1 cellular context compared by ENCODE assay signal in genomic region chr13:97588993-97589392, GRCh38.
TF ChIP-seq lines count a peak whose summit lies in the region.

No MANE protein-coding gene starts in this region.

TF ChIP-seq in HCT116, 20 proteins besides CTCF, POLR2A, EP300 and RAD21 (continued from another document):
- TF ChIP-seq JUND (IDR thresholded peaks at IDR 0.05): no peak
- no peak for TF ChIP-seq YY1 (IDR thresholded peaks at IDR 0.05; ENCODE audit: extremely low read depth, insufficient replicate concordance, low read depth, low read length)
- no peak for TF ChIP-seq ATF3 (IDR thresholded peaks at IDR 0.05)
- no peak for TF ChIP-seq TCF7L2 (IDR thresholded peaks at IDR 0.05; ENCODE audit: borderline replicate concordance, extremely low read depth, insufficient read depth, insufficient read length)
- no peak for TF ChIP-seq ELF1 (IDR thresholded peaks at IDR 0.05; ENCODE audit: borderline replicate concordance, low read depth)
- no peak for TF ChIP-seq MAX (IDR thresholded peaks at IDR 0.05)
- no peak for TF ChIP-seq SRF (IDR thresholded peaks at IDR 0.05; ENCODE audit: low read depth)
- no peak for TF ChIP-seq EZH2phosphoT487 (IDR thresholded peaks at IDR 0.05; ENCODE audit: borderline replicate concordance)
